ENCODE assay signal across 2 cellular contexts in genomic region chr11:76785513-76785912, GRCh38.
TF ChIP-seq lines count a peak whose summit lies in the region.

No MANE protein-coding gene starts in this region.

TF ChIP-seq in K562, 482 proteins besides CTCF, POLR2A, EP300 and RAD21:
- no peak for TF ChIP-seq ZBTB7A (IDR thresholded peaks at IDR 0.05; ENCODE audit: borderline replicate concordance, control insufficient read depth, low read depth, low read length)
- TF ChIP-seq DNMT1 (IDR thresholded peaks at IDR 0.05): no peak

TF ChIP-seq in liver, 16 proteins besides CTCF, POLR2A, EP300 and RAD21:
- TF ChIP-seq YY1 (IDR thresholded peaks at IDR 0.05): no peak
- no peak for TF ChIP-seq JUND (IDR thresholded peaks at IDR 0.05)
- no peak for TF ChIP-seq ZBTB33 (IDR thresholded peaks at IDR 0.05)
- TF ChIP-seq RXRA (IDR thresholded peaks at IDR 0.05): no peak
TF ChIP-seq in liver: peak in this region for 0.
